In genomic region chr10:132591166-132591971, GRCh38 we compare ENCODE assay signal across 8 cellular contexts. TPM values are rescaled to one million over a fixed set of nuclear protein-coding genes. Genes with fewer than 3 reads are reported as not detected.
DNase-seq lines count a peak whose midpoint lies in the region; ATAC-seq and TF ChIP-seq lines count a peak whose summit lies in the region.

No MANE protein-coding gene starts in this region.

- intact Hi-C loops in body of pancreas (cut with DNase I): no loop called here
- intact Hi-C loops in stomach (cut with DNase I; ENCODE audit: low total_unique reads): no loop called here

- no peak for TF ChIP-seq EP300 in stomach (IDR thresholded peaks at IDR 0.05)

- DNase-seq in body of pancreas (peak; percentile 67 to 83 (median 80)), islet precursor cell (peak; percentile 60), stomach (peak; percentile 77), midbrain (lab: John Stamatoyannopoulos, UW) (no peak), T1000 (lab: John Stamatoyannopoulos, UW) (no peak)

- ATAC-seq in body of pancreas (peak; percentile 88), GM18498 (IDR thresholded peaks at IDR 0.05; ENCODE audit: unreplicated experiment) (no peak), GM19452 (IDR thresholded peaks at IDR 0.05; ENCODE audit: unreplicated experiment) (no peak)

- H3K36me3 ChIP-seq in HUES64 (ENCODE audit: insufficient read depth, low read length) (no peaks in the 10 kb centered on the region), body of pancreas (replicated peaks in 1 of 2; ENCODE audit: insufficient read depth in 1 of 2, low read depth in 2 of 2) (no peaks in the 10 kb centered on the region), stomach (no peaks in the 10 kb centered on the region)

- H3K27me3 ChIP-seq in HUES64 (ENCODE audit: insufficient read depth, low read length) (no peaks in the 10 kb centered on the region), body of pancreas (no peaks in the 10 kb centered on the region), stomach (no peaks in the 10 kb centered on the region)

- no peak for TF ChIP-seq POLR2A in body of pancreas (IDR thresholded peaks at IDR 0.05)
- no peak for TF ChIP-seq POLR2A in stomach (IDR thresholded peaks at IDR 0.05)

- 75% methylated on average over 22 of the region's 22 CpGs for WGBS in HUES64
- WGBS in body of pancreas, 2 donors: 43 to 51% methylated on average over 22 of the region's 22 CpGs
- WGBS in stomach, 5 donors: 35 to 51% (median 47%) methylated on average over 21 to 22 of the region's 22 CpGs

- H3K4me1 ChIP-seq in HUES64 (ENCODE audit: insufficient read depth, low read length) (peaks cover 10% of the 10 kb centered on the region), body of pancreas (peaks cover 35% of the 10 kb centered on the region), stomach (peaks cover 68 to 100% (median 87%) of the 10 kb centered on the region in 4 donors)

- H3K4me3 ChIP-seq in HUES64 (ENCODE audit: low read length) (no peak overlapping the region), body of pancreas (no peak overlapping the region), stomach (no peak overlapping the region)

- H3K9ac ChIP-seq in HUES64 (ENCODE audit: low read depth, low read length): 0 out of 2 replicates have a peak overlapping the region, but pooled peaks have one; percentile 37

- no peak for TF ChIP-seq CTCF in body of pancreas (IDR thresholded peaks at IDR 0.05)
- no peak for TF ChIP-seq CTCF in stomach (IDR thresholded peaks at IDR 0.05)

- 0 out of 2 replicates have a peak overlapping the region, but pooled peaks have one; percentile 3 for H3K27ac ChIP-seq in HUES64 (ENCODE audit: low read depth, low read length)
- H3K27ac ChIP-seq in body of pancreas: peak overlapping the region in 3 of 4 donors; percentile 66 to 74 (median 73)
- H3K27ac ChIP-seq in stomach: peak overlapping the region; percentile 59 to 85 (median 80)

- H3K9me3 ChIP-seq in HUES64 (ENCODE audit: insufficient read depth, low read depth, low read length): no peaks in the 10 kb centered on the region
- no peaks in the 10 kb centered on the region for H3K9me3 ChIP-seq in body of pancreas
- H3K9me3 ChIP-seq in stomach: no peaks in the 10 kb centered on the region

RNA-seq across cellular contexts. Expression of gene INPP5A, which starts 53.8 kb away (rescaled TPM):
- 19.1 TPM for polyA plus RNA-seq in HUES64 (2013, experiment 1 of 2)
- 18.4 TPM for polyA plus RNA-seq in HUES64 (2013, experiment 2 of 2)
- total RNA-seq in body of pancreas (10 to 100 TPM in 1 of 2 donors, 1 to 10 TPM in 1; 9.2 to 14.5 TPM), stomach (10 to 100 TPM; 30.4 to 72.3 (median 50.6) TPM)
- 10 to 100 TPM; 17.2 to 22.1 (median 21.8) TPM for polyA plus RNA-seq in stomach

Comparison
In these comparisons a context has a peak if more than half of its experiments do, and no peak if none do; other contexts are left out.
1. H3K27ac ChIP-seq: peak in every context shown above with its lines; median percentile 80 in stomach; 73 in body of pancreas; 3 in HUES64.
2. DNase-seq: peak in body of pancreas (4 of 4), islet precursor cell (single experiment) and stomach (single experiment); none in midbrain (single experiment) and T1000 (single experiment).